ENCODE assay signal across 23 cellular contexts in genomic region chr4:176671532-176671931, GRCh38.
DNase-seq lines count a peak whose midpoint lies in the region; ATAC-seq and TF ChIP-seq lines count a peak whose summit lies in the region.
"Had no signal": no experiment of that assay in that cellular context is flagged by ENCODE, and none has a peak within 500 bp of the region (broad histone marks: within the 10 kb centered on the region; RNA-seq: fewer than 3 reads in every experiment).

No MANE protein-coding gene starts in this region.

- no peaks in the 10 kb centered on the region for H3K9me3 ChIP-seq in CD4-positive, alpha-beta memory T cell (ENCODE audit: control insufficient read depth in 1 of 2, low read length in 2 of 2)
- H3K9me3 ChIP-seq: ascending aorta, psoas muscle had no signal

- DNase-seq in MV-4-11 (lab: John Stamatoyannopoulos, UW) (peak; percentile 89), SIG-M5 treated with dmso at 0.1 percent for 504 hours (lab: John Stamatoyannopoulos, UW; ENCODE audit: unreplicated experiment) (peak; percentile 87), fibroblast of pulmonary artery (ENCODE audit: low read depth) (peak; percentile 87), omental fat pad (ENCODE audit: low spot score) (peak; percentile 39), NCI-H1694 (lab: John Stamatoyannopoulos, UW) (no peak), SK-N-DZ (ENCODE audit: low spot score) (no peak)
- no peak for DNase-seq in CD4-positive, alpha-beta memory T cell
- DNase-seq: activated CD4-positive, CD25-positive, alpha-beta regulatory T cell treated with anti-CD3 and anti-CD28 coated beads, Interleukin-2, amount 50 U/mL, for 72 hours; activated CD8-positive, alpha-beta T cell treated with anti-CD3 and anti-CD28 coated beads, Interleukin-2, amount 10 ng/mL, durations not matched to agents 7 days and 5 days; activated T-cell treated with anti-CD3 and anti-CD28 coated beads, Interleukin-2, amount 50 U/mL, for 24 hours; cerebellar nuclear complex; foreskin fibroblast; HCEC 1CT; KG1; mammary epithelial cell; NCI-H1930; psoas muscle; small intestine; stimulated activated CD4-positive, alpha-beta T cell treated with anti-CD3 and anti-CD28 coated beads, Interleukin-2, amount 100 ng/mL, for 24 hours; stimulated activated naive B cell treated with anti-CD40 and anti-IgM and Interleukin-4, amounts not matched to agents 10 μg/mL and 1 μg/mL and 100 μg/mL, for 72 hours had no signal

- no peaks in the 10 kb centered on the region for H3K36me3 Mint-ChIP-seq in CD4-positive, alpha-beta memory T cell
- H3K36me3 Mint-ChIP-seq: activated naive CD4-positive, alpha-beta T cell treated with anti-CD3 and anti-CD28 coated beads, Interleukin-2, amount 50 U/mL, for 24 hours; stimulated activated naive B cell treated with anti-CD40 and anti-IgM and Interleukin-4, amounts not matched to agents 10 μg/mL and 1 μg/mL and 100 μg/mL, for 72 hours had no signal

- no peaks in the 10 kb centered on the region for H3K27me3 Mint-ChIP-seq in CD4-positive, alpha-beta memory T cell
- H3K27me3 Mint-ChIP-seq: activated naive CD4-positive, alpha-beta T cell treated with anti-CD3 and anti-CD28 coated beads, Interleukin-2, amount 50 U/mL, for 24 hours; activated T-cell treated with anti-CD3 and anti-CD28 coated beads, Interleukin-2, amount 50 U/mL, for 24 hours; stimulated activated naive B cell treated with anti-CD40 and anti-IgM and Interleukin-4, amounts not matched to agents 10 μg/mL and 1 μg/mL and 100 μg/mL, for 72 hours had no signal

- peaks cover 0 to 3% (median 0%) of the 10 kb centered on the region in 8 donors for H3K9me3 Mint-ChIP-seq in CD4-positive, alpha-beta memory T cell
- H3K9me3 Mint-ChIP-seq: activated naive CD4-positive, alpha-beta T cell treated with anti-CD3 and anti-CD28 coated beads, Interleukin-2, amount 50 U/mL, for 24 hours; activated T-cell treated with anti-CD3 and anti-CD28 coated beads, Interleukin-2, amount 50 U/mL, for 24 hours; stimulated activated naive B cell treated with anti-CD40 and anti-IgM and Interleukin-4, amounts not matched to agents 10 μg/mL and 1 μg/mL and 100 μg/mL, for 72 hours had no signal

- no peak overlapping the region for H3K27ac ChIP-seq in CD4-positive, alpha-beta memory T cell (ENCODE audit: low read depth, low read length)
- H3K27ac ChIP-seq: psoas muscle had no signal

- no peaks in the 10 kb centered on the region for H3K4me1 ChIP-seq in CD4-positive, alpha-beta memory T cell (ENCODE audit: insufficient read depth, low read length)
- H3K4me1 ChIP-seq: ascending aorta, psoas muscle had no signal

- POLR2A ChIA-PET in CD4-positive, alpha-beta memory T cell (lab: Charles Lee; ENCODE audit: partially characterized antibody) = no interaction called here

- no peaks in the 10 kb centered on the region for H3K27me3 ChIP-seq in CD4-positive, alpha-beta memory T cell (ENCODE audit: insufficient read depth, low read length)
- H3K27me3 ChIP-seq: ascending aorta had no signal

- ATAC-seq in omental fat pad (ENCODE audit: low FRiP score) (peak; percentile 96), GM21576 (IDR thresholded peaks at IDR 0.05; ENCODE audit: unreplicated experiment) (no peak)
- ATAC-seq: activated CD8-positive, alpha-beta T cell treated with anti-CD3 and anti-CD28 coated beads, Interleukin-2, amount 10 ng/mL, durations not matched to agents 7 days and 5 days; psoas muscle; stimulated activated naive B cell treated with anti-CD40 and anti-IgM and Interleukin-4, amounts not matched to agents 10 μg/mL and 1 μg/mL and 100 μg/mL, for 72 hours had no signal

- TF ChIP-seq CTCF in fibroblast of pulmonary artery (IDR thresholded peaks at IDR 0.05; ENCODE audit: low read length, missing control alignments) = no peak
- no peak for TF ChIP-seq CTCF in omental fat pad (IDR thresholded peaks at IDR 0.05)

- H3K4me3 Mint-ChIP-seq in CD4-positive, alpha-beta memory T cell = no peak overlapping the region
- H3K4me3 Mint-ChIP-seq: activated CD8-positive, alpha-beta T cell treated with anti-CD3 and anti-CD28 coated beads, Interleukin-2, amount 10 ng/mL, durations not matched to agents 7 days and 5 days; activated naive CD4-positive, alpha-beta T cell treated with anti-CD3 and anti-CD28 coated beads, Interleukin-2, amount 50 U/mL, for 24 hours; activated T-cell treated with anti-CD3 and anti-CD28 coated beads, Interleukin-2, amount 50 U/mL, for 24 hours; stimulated activated naive B cell treated with anti-CD40 and anti-IgM and Interleukin-4, amounts not matched to agents 10 μg/mL and 1 μg/mL and 100 μg/mL, for 72 hours had no signal

- intact Hi-C loops in CD4-positive, alpha-beta memory T cell (cut with micrococcal nuclease) = no loop called here

- H3K4me3 ChIP-seq in fibroblast of pulmonary artery (replicated peaks; ENCODE audit: low read depth, low read length) = no peak overlapping the region
- H3K4me3 ChIP-seq in CD4-positive, alpha-beta memory T cell (ENCODE audit: low read length in 2 of 2) = no peak overlapping the region
- H3K4me3 ChIP-seq: ascending aorta, psoas muscle had no signal

- H3K36me3 ChIP-seq in CD4-positive, alpha-beta memory T cell (ENCODE audit: insufficient read depth, low read length) = no peaks in the 10 kb centered on the region
- H3K36me3 ChIP-seq: ascending aorta had no signal

- no peaks in the 10 kb centered on the region for H3K4me1 Mint-ChIP-seq in CD4-positive, alpha-beta memory T cell
- H3K4me1 Mint-ChIP-seq: activated naive CD4-positive, alpha-beta T cell treated with anti-CD3 and anti-CD28 coated beads, Interleukin-2, amount 50 U/mL, for 24 hours; stimulated activated naive B cell treated with anti-CD40 and anti-IgM and Interleukin-4, amounts not matched to agents 10 μg/mL and 1 μg/mL and 100 μg/mL, for 72 hours had no signal

- CTCF ChIA-PET in CD4-positive, alpha-beta memory T cell (lab: Charles Lee; ENCODE audit: partially characterized antibody) = no interaction called here

- no peak overlapping the region for H3K27ac Mint-ChIP-seq in CD4-positive, alpha-beta memory T cell
- H3K27ac Mint-ChIP-seq: activated CD8-positive, alpha-beta T cell treated with anti-CD3 and anti-CD28 coated beads, Interleukin-2, amount 10 ng/mL, durations not matched to agents 7 days and 5 days; activated naive CD4-positive, alpha-beta T cell treated with anti-CD3 and anti-CD28 coated beads, Interleukin-2, amount 50 U/mL, for 24 hours; activated T-cell treated with anti-CD3 and anti-CD28 coated beads, Interleukin-2, amount 50 U/mL, for 24 hours; stimulated activated naive B cell treated with anti-CD40 and anti-IgM and Interleukin-4, amounts not matched to agents 10 μg/mL and 1 μg/mL and 100 μg/mL, for 72 hours had no signal

Comparison
In these comparisons a context has a peak if more than half of its experiments do, and no peak if none do; other contexts are left out.
1. DNase-seq: peak in MV-4-11 (single experiment), SIG-M5 treated with dmso at 0.1 percent for 504 hours (single experiment), fibroblast of pulmonary artery (single experiment) and omental fat pad (single experiment); none in NCI-H1694 (single experiment), SK-N-DZ (single experiment) and CD4-positive, alpha-beta memory T cell (0 of 5).